ENCODE assay signal across 1 cellular context in the genomic region with DNA sequence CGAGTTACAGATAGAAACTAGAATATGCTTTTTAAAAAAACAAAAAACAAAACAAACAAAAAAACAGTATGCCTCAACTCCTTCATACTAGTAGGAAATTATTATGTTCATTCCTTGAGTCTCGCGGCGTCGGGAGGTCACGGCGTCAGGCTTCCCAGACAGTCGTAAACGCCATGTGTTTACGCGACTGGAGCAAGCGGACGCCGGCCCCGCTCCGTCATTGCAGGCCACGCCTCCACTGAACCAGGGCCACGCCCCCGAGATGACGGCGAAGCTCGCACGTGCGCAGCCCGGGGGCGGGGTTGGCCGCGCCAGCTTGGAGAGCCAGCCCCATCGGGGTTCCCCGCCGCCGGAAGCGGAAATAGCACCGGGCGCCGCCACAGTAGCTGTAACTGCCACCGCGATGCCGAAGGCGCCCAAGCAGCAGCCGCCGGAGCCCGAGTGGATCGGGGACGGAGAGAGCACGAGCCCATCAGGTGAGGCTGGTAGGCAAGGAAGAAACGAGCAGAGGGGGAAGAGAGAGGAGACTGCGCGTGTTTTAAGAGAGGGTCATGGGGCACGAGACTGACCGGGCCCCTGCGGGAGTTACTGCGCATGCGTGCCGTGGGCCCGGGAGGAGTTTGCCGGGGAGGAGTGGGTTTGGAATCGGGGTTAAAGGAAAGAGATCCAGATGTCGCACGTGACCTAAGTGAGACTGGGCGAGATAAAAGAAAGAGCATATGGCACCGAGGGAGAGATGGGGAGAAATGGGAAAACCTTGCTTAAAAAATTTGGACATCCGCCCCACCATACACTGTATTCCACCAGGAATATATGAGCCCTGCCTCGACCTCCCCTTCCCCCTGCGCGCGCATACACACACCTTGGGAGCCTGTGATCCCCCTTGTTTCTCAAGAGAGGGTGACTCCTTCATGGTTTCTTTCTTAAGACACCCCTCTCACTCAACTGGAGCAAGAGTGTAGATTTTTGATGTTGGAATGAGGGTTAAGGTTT.
TF ChIP-seq lines count a peak whose summit lies in the region.

TSS of gene ABCF1 (plus strand) at position 358 of the 993 bp plus-strand sequence. CDS start at position 404, 46 bp downstream.

TF ChIP-seq in HepG2, 621 proteins besides CTCF, POLR2A, EP300 and RAD21 (continued from another document and continues in another):
- TF ChIP-seq, protein P1, sequence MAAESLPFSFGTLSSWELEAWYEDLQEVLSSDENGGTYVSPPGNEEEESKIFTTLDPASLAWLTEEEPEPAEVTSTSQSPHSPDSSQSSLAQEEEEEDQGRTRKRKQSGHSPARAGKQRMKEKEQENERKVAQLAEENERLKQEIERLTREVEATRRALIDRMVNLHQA (CRISPR knock-in tag; IDR thresholded peaks at IDR 0.05): 0 out of 2 replicates have a peak, but pooled peaks have one; percentile 47
- TF ChIP-seq E2F1 (CRISPR knock-in tag; IDR thresholded peaks at IDR 0.05): peak; percentile 85; the same call in 1 of the 2 replicates
- TF ChIP-seq ZNF33B (CRISPR knock-in tag; IDR thresholded peaks at IDR 0.05): peak; percentile 94
- TF ChIP-seq CCAR2 (optimal IDR thresholded peaks at IDR 0.05; ENCODE audit: low read depth, low read length): no peak
- peak; percentile 72 for TF ChIP-seq CEBPG (CRISPR knock-in tag; IDR thresholded peaks at IDR 0.05)
- peak; percentile 50; the same call in 1 of the 2 replicates for TF ChIP-seq ARID2 (CRISPR knock-in tag; IDR thresholded peaks at IDR 0.05; ENCODE audit: borderline replicate concordance)
- peak; percentile 42 for TF ChIP-seq CBX1 (IDR thresholded peaks at IDR 0.05; ENCODE audit: low read depth)
- TF ChIP-seq ZNF569 (CRISPR knock-in tag; IDR thresholded peaks at IDR 0.05; ENCODE audit: borderline replicate concordance): no peak
- peak; percentile 78; the same call in 1 of the 2 replicates for TF ChIP-seq SIX1 (CRISPR knock-in tag; IDR thresholded peaks at IDR 0.05; ENCODE audit: borderline replicate concordance)
- no peak for TF ChIP-seq TCF7L2 (IDR thresholded peaks at IDR 0.05; ENCODE audit: low read depth, low read length)
- peak; percentile 91; the same call in 1 of the 2 replicates for TF ChIP-seq KAT7 (CRISPR knock-in tag; IDR thresholded peaks at IDR 0.05; ENCODE audit: borderline replicate concordance)
- TF ChIP-seq ZNF747 (CRISPR knock-in tag; IDR thresholded peaks at IDR 0.05; ENCODE audit: borderline replicate concordance): peak; percentile 93
- no peak; the same call in 1 of the 2 replicates for TF ChIP-seq MIER2 (CRISPR knock-in tag; IDR thresholded peaks at IDR 0.05)
- peak; percentile 91 for TF ChIP-seq TAF1 (CRISPR knock-in tag; IDR thresholded peaks at IDR 0.05)
- TF ChIP-seq TGIF2 (CRISPR knock-in tag; IDR thresholded peaks at IDR 0.05): peak; percentile 88
- TF ChIP-seq THAP9 (CRISPR knock-in tag; IDR thresholded peaks at IDR 0.05; ENCODE audit: borderline replicate concordance): peak; percentile 95
- TF ChIP-seq, protein P2, sequence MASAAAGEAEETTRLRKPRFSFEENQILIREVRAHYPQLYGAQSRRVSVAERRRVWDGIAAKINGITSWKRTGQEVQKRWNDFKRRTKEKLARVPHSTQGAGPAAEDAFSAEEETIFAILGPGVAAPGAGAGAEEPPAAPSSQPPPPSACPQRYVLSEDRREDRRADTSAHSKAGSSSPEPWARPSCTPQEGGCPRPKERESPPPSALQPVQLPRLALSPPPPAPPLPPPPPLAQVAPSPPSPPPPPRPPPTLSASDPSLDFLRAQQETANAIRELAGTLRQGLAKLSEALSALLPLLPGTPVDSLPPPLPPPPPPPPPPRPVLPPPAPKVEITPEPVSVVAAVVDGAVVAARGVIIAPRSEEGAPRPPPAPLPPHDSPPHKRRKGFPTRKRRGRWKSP (CRISPR knock-in tag; IDR thresholded peaks at IDR 0.05): peak; percentile 93
- TF ChIP-seq, protein P3, sequence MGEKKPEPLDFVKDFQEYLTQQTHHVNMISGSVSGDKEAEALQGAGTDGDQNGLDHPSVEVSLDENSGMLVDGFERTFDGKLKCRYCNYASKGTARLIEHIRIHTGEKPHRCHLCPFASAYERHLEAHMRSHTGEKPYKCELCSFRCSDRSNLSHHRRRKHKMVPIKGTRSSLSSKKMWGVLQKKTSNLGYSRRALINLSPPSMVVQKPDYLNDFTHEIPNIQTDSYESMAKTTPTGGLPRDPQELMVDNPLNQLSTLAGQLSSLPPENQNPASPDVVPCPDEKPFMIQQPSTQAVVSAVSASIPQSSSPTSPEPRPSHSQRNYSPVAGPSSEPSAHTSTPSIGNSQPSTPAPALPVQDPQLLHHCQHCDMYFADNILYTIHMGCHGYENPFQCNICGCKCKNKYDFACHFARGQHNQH (CRISPR knock-in tag; IDR thresholded peaks at IDR 0.05): peak; percentile 96
- TF ChIP-seq JDP2 (CRISPR knock-in tag; IDR thresholded peaks at IDR 0.05; ENCODE audit: borderline replicate concordance): no peak
- TF ChIP-seq, protein P4, sequence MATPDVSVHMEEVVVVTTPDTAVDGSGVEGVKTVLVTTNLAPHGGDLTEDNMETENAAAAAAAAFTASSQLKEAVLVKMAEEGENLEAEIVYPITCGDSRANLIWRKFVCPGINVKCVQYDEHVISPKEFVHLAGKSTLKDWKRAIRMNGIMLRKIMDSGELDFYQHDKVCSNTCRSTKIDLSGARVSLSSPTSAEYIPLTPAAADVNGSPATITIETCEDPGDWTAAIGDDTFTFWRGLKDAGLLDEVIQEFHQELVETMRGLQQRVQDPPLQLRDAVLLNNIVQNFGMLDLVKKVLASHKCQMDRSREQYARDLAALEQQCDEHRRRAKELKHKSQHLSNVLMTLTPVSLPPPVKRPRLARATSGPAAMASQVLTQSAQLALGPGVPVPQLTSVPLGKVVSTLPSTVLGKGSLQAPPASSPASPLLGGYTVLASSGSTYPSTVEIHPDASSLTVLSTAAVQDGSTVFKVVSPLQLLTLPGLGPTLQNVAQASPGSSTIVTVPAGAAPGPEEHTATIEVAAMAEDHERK (CRISPR knock-in tag; IDR thresholded peaks at IDR 0.05; ENCODE audit: low read depth): no peak; the same call in 1 of the 2 replicates
- TF ChIP-seq PRPF4 (IDR thresholded peaks at IDR 0.05; ENCODE audit: low read depth, low read length, poor library complexity, severe bottlenecking): no peak
- peak; percentile 93 for TF ChIP-seq KMT2A (CRISPR knock-in tag; IDR thresholded peaks at IDR 0.05)
- TF ChIP-seq, protein P5, sequence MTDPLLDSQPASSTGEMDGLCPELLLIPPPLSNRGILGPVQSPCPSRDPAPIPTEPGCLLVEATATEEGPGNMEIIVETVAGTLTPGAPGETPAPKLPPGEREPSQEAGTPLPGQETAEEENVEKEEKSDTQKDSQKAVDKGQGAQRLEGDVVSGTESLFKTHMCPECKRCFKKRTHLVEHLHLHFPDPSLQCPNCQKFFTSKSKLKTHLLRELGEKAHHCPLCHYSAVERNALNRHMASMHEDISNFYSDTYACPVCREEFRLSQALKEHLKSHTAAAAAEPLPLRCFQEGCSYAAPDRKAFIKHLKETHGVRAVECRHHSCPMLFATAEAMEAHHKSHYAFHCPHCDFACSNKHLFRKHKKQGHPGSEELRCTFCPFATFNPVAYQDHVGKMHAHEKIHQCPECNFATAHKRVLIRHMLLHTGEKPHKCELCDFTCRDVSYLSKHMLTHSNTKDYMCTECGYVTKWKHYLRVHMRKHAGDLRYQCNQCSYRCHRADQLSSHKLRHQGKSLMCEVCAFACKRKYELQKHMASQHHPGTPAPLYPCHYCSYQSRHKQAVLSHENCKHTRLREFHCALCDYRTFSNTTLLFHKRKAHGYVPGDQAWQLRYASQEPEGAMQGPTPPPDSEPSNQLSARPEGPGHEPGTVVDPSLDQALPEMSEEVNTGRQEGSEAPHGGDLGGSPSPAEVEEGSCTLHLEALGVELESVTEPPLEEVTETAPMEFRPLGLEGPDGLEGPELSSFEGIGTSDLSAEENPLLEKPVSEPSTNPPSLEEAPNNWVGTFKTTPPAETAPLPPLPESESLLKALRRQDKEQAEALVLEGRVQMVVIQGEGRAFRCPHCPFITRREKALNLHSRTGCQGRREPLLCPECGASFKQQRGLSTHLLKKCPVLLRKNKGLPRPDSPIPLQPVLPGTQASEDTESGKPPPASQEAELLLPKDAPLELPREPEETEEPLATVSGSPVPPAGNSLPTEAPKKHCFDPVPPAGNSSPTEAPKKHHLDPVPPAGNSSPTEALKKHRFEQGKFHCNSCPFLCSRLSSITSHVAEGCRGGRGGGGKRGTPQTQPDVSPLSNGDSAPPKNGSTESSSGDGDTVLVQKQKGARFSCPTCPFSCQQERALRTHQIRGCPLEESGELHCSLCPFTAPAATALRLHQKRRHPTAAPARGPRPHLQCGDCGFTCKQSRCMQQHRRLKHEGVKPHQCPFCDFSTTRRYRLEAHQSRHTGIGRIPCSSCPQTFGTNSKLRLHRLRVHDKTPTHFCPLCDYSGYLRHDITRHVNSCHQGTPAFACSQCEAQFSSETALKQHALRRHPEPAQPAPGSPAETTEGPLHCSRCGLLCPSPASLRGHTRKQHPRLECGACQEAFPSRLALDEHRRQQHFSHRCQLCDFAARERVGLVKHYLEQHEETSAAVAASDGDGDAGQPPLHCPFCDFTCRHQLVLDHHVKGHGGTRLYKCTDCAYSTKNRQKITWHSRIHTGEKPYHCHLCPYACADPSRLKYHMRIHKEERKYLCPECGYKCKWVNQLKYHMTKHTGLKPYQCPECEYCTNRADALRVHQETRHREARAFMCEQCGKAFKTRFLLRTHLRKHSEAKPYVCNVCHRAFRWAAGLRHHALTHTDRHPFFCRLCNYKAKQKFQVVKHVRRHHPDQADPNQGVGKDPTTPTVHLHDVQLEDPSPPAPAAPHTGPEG (CRISPR knock-in tag; IDR thresholded peaks at IDR 0.05): peak; percentile 90; the same call in 1 of the 2 replicates
- peak; percentile 99 for TF ChIP-seq CC2D1A (CRISPR knock-in tag; IDR thresholded peaks at IDR 0.05)
- TF ChIP-seq ZNF780A (CRISPR knock-in tag; IDR thresholded peaks at IDR 0.05): peak; percentile 56; the same call in 1 of the 2 replicates
- peak; percentile 81; the same call in 1 of the 2 replicates for TF ChIP-seq ZNF317 (CRISPR knock-in tag; IDR thresholded peaks at IDR 0.05)
- TF ChIP-seq ZNF788 (CRISPR knock-in tag; IDR thresholded peaks at IDR 0.05; ENCODE audit: borderline replicate concordance): peak; percentile 95
- TF ChIP-seq NCOA5 (CRISPR knock-in tag; IDR thresholded peaks at IDR 0.05): no peak
- peak; percentile 76 for TF ChIP-seq ATF3 (CRISPR knock-in tag; IDR thresholded peaks at IDR 0.05)
- TF ChIP-seq CENPT (CRISPR knock-in tag; IDR thresholded peaks at IDR 0.05; ENCODE audit: low read depth): 0 out of 2 replicates have a peak, but pooled peaks have one; percentile 74
- TF ChIP-seq POLR2AphosphoS5 (IDR thresholded peaks at IDR 0.05; ENCODE audit: low read depth, low read length): peak; percentile 99
- TF ChIP-seq ARNTL (CRISPR knock-in tag; IDR thresholded peaks at IDR 0.05): peak; percentile 94
- 0 out of 2 replicates have a peak, but pooled peaks have one; percentile 49 for TF ChIP-seq ZNF512B (CRISPR knock-in tag; IDR thresholded peaks at IDR 0.05; ENCODE audit: borderline replicate concordance)
- peak; percentile 90 for TF ChIP-seq SRSF1 (optimal IDR thresholded peaks at IDR 0.05; ENCODE audit: low read depth, low read length)
- TF ChIP-seq GFI1 (CRISPR knock-in tag; IDR thresholded peaks at IDR 0.05; ENCODE audit: borderline replicate concordance): peak; percentile 52; the same call in 1 of the 2 replicates
